Comparison of ENCODE assay signal across 1 cellular context in genomic region chr5:42225009-42225408, GRCh38.
TF ChIP-seq lines count a peak whose summit lies in the region.

No MANE protein-coding gene starts in this region.

TF ChIP-seq in WTC11, 78 proteins besides CTCF, POLR2A, EP300 and RAD21 (continued from another document):
- TF ChIP-seq, protein P1, sequence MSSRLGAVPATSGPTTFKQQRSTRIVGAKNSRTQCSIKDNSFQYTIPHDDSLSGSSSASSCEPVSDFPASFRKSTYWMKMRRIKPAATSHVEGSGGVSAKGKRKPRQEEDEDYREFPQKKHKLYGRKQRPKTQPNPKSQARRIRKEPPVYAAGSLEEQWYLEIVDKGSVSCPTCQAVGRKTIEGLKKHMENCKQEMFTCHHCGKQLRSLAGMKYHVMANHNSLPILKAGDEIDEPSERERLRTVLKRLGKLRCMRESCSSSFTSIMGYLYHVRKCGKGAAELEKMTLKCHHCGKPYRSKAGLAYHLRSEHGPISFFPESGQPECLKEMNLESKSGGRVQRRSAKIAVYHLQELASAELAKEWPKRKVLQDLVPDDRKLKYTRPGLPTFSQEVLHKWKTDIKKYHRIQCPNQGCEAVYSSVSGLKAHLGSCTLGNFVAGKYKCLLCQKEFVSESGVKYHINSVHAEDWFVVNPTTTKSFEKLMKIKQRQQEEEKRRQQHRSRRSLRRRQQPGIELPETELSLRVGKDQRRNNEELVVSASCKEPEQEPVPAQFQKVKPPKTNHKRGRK (CRISPR knock-in tag; IDR thresholded peaks at IDR 0.05; ENCODE audit: borderline replicate concordance): no peak
- no peak for TF ChIP-seq ZNF121 (CRISPR knock-in tag; IDR thresholded peaks at IDR 0.05)
- TF ChIP-seq TP53 (CRISPR knock-in tag; IDR thresholded peaks at IDR 0.05): no peak
- no peak for TF ChIP-seq ZMAT4 (CRISPR knock-in tag; IDR thresholded peaks at IDR 0.05)
- no peak for TF ChIP-seq GABPB1 (CRISPR knock-in tag; IDR thresholded peaks at IDR 0.05)
- TF ChIP-seq, protein P2, sequence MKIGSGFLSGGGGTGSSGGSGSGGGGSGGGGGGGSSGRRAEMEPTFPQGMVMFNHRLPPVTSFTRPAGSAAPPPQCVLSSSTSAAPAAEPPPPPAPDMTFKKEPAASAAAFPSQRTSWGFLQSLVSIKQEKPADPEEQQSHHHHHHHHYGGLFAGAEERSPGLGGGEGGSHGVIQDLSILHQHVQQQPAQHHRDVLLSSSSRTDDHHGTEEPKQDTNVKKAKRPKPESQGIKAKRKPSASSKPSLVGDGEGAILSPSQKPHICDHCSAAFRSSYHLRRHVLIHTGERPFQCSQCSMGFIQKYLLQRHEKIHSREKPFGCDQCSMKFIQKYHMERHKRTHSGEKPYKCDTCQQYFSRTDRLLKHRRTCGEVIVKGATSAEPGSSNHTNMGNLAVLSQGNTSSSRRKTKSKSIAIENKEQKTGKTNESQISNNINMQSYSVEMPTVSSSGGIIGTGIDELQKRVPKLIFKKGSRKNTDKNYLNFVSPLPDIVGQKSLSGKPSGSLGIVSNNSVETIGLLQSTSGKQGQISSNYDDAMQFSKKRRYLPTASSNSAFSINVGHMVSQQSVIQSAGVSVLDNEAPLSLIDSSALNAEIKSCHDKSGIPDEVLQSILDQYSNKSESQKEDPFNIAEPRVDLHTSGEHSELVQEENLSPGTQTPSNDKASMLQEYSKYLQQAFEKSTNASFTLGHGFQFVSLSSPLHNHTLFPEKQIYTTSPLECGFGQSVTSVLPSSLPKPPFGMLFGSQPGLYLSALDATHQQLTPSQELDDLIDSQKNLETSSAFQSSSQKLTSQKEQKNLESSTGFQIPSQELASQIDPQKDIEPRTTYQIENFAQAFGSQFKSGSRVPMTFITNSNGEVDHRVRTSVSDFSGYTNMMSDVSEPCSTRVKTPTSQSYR (CRISPR knock-in tag; IDR thresholded peaks at IDR 0.05): no peak
- no peak for TF ChIP-seq ZBTB21 (CRISPR knock-in tag; IDR thresholded peaks at IDR 0.05; ENCODE audit: borderline replicate concordance)
- no peak for TF ChIP-seq ESRRA (CRISPR knock-in tag; IDR thresholded peaks at IDR 0.05; ENCODE audit: borderline replicate concordance)
- TF ChIP-seq OVOL2 (CRISPR knock-in tag; IDR thresholded peaks at IDR 0.05; ENCODE audit: borderline replicate concordance): no peak
